Comparison of ENCODE assay signal across 8 cellular contexts in the genomic region with DNA sequence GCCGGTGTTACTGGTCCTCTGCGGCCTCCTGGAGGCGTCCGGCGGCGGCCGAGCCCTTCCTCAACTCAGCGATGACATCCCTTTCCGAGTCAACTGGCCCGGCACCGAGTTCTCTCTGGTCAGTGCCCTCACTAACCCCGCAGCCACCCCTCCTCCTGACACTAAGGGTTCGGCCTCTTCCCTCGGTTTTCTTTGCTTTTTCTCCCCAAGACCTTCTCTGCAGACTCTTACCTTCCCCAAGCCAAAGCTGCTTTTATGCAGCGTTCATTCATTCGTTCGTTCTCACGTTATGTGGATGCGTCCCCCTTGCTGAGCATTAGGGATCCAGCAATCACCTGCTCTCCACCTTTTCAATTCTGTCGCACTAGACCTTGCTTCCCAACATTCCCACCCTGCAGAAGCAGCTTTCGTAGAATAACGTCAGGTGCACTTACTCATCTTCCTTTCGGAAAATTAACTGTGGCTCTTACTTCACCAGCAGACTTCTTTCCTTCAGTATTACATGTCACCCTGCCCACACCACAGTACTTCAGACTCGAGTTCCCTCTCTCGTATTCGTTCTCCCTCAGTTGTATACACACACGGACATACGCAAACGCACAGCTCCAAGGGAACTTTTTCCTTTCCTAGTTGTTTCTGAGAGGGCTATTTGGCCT. TPM values are rescaled to one million over a fixed set of nuclear protein-coding genes. Genes with fewer than 3 reads are reported as not detected.
DNase-seq lines count a peak whose midpoint lies in the region; ATAC-seq and TF ChIP-seq lines count a peak whose summit lies in the region.

No MANE protein-coding gene starts in this region.

- H3K27me3 ChIP-seq in HUES64 (ENCODE audit: insufficient read depth, low read length): no peaks in the 10 kb centered on the region

- WGBS in HUES64: under 1% methylated on average over 29 of the region's 29 CpGs

- intact Hi-C loops in activated CD4-positive, alpha-beta memory T cell treated with anti-CD3 and anti-CD28 coated beads for 36 hours (cut with micrococcal nuclease): loop anchor here (1.0 to 10.0 kb wide), 4 partner anchors 20 to 787 kb away; partner anchors contain the start of genes CHAC2 and PSME4

- POLR2A ChIA-PET in activated CD4-positive, alpha-beta memory T cell treated with anti-CD3 and anti-CD28 coated beads for 36 hours (lab: Charles Lee): interaction anchor here (0.6 to 3.2 kb wide), 3 partner anchors 19 to 328 kb away, joined by 3 to 43 read pairs (median 3); partner anchors contain the start of genes ACYP2 and CHAC2

- peak overlapping the region; percentile 94 for H3K27ac Mint-ChIP-seq in activated CD4-positive, alpha-beta memory T cell treated with anti-CD3 and anti-CD28 coated beads for 36 hours

- H3K27ac ChIP-seq in HUES64 (ENCODE audit: low read depth, low read length): peak overlapping the region; percentile 91; the same call in 1 of the 2 replicates

- DNase-seq in NCI-H345 (lab: John Stamatoyannopoulos, UW) (peak; percentile 11), NCI-H345 treated with DMSO at 0.1 percent for 48 hours (lab: John Stamatoyannopoulos, UW; ENCODE audit: unreplicated experiment) (no peak), foreskin melanocyte (peak; percentile 11), omental fat pad (ENCODE audit: low spot score) (peak; percentile 35), LoVo (ENCODE audit: low spot score) (no peak)
- DNase-seq in activated CD4-positive, alpha-beta memory T cell treated with anti-CD3 and anti-CD28 coated beads for 36 hours: peak; percentile 31

- peaks cover 2% of the 10 kb centered on the region for H3K36me3 Mint-ChIP-seq in activated CD4-positive, alpha-beta memory T cell treated with anti-CD3 and anti-CD28 coated beads for 36 hours

- peak overlapping the region; percentile 75 for H3K4me3 ChIP-seq in HUES64 (ENCODE audit: low read length)

- peaks cover 44% of the 10 kb centered on the region for H3K4me1 Mint-ChIP-seq in activated CD4-positive, alpha-beta memory T cell treated with anti-CD3 and anti-CD28 coated beads for 36 hours (ENCODE audit: low read depth)

- H3K9ac ChIP-seq in HUES64 (ENCODE audit: low read depth, low read length): peak overlapping the region; percentile 94

- H3K27me3 Mint-ChIP-seq in activated CD4-positive, alpha-beta memory T cell treated with anti-CD3 and anti-CD28 coated beads for 36 hours: no peaks in the 10 kb centered on the region

- no peak for TF ChIP-seq CTCF in omental fat pad (IDR thresholded peaks at IDR 0.05)

- peak overlapping the region; percentile 98 for H3K4me3 Mint-ChIP-seq in activated CD4-positive, alpha-beta memory T cell treated with anti-CD3 and anti-CD28 coated beads for 36 hours

- H3K9me3 Mint-ChIP-seq in activated CD4-positive, alpha-beta memory T cell treated with anti-CD3 and anti-CD28 coated beads for 36 hours: no peaks in the 10 kb centered on the region

- ATAC-seq in GM21723 (IDR thresholded peaks at IDR 0.05; ENCODE audit: unreplicated experiment) (peak; percentile 59), omental fat pad (ENCODE audit: low FRiP score) (peak; percentile 66)

- H3K9me3 ChIP-seq in HUES64 (ENCODE audit: insufficient read depth, low read depth, low read length): no peaks in the 10 kb centered on the region

- CTCF ChIA-PET in activated CD4-positive, alpha-beta memory T cell treated with anti-CD3 and anti-CD28 coated beads for 36 hours (lab: Charles Lee): interaction anchor here (1.5 kb wide), 1 partner anchor 20 kb away, joined by 10 read pairs; the partner anchor contains the start of gene CHAC2

- H3K36me3 ChIP-seq in HUES64 (ENCODE audit: insufficient read depth, low read length): peaks cover 1% of the 10 kb centered on the region; the same call in 1 of the 2 replicates

- H3K4me1 ChIP-seq in HUES64 (ENCODE audit: insufficient read depth, low read length): peaks cover 28% of the 10 kb centered on the region

RNA-seq across cellular contexts. Expression of gene ERLEC1, which starts 0.5 kb away (rescaled TPM):
- polyA plus RNA-seq in HUES64 (2013, experiment 1 of 2): 22.0 TPM
- 26.8 TPM for polyA plus RNA-seq in HUES64 (2013, experiment 2 of 2)
- 10 to 100 TPM; 26.7 to 27.0 TPM for total RNA-seq in activated CD4-positive, alpha-beta memory T cell treated with anti-CD3 and anti-CD28 coated beads for 36 hours
- total RNA-seq in omental fat pad: 10 to 100 TPM; 42.9 to 76.1 (median 48.5) TPM

RNA-seq across cellular contexts. Expression of gene ASB3, which starts 0.6 kb away (rescaled TPM):
- polyA plus RNA-seq in HUES64 (2013, experiment 1 of 2): 17.1 TPM
- polyA plus RNA-seq in HUES64 (2013, experiment 2 of 2): 18.6 TPM
- 10 to 100 TPM; 21.1 to 21.9 TPM for total RNA-seq in activated CD4-positive, alpha-beta memory T cell treated with anti-CD3 and anti-CD28 coated beads for 36 hours
- total RNA-seq in omental fat pad: 10 to 100 TPM in 3 of 4 donors, 1 to 10 TPM in 1; 7.0 to 24.9 (median 12.0) TPM

RNA-seq across cellular contexts. Expression of gene CHAC2, which starts 19.8 kb away (rescaled TPM):
- 14.9 TPM for polyA plus RNA-seq in HUES64 (2013, experiment 1 of 2)
- 15.7 TPM for polyA plus RNA-seq in HUES64 (2013, experiment 2 of 2)
- 10 to 100 TPM; 13.2 to 15.0 TPM for total RNA-seq in activated CD4-positive, alpha-beta memory T cell treated with anti-CD3 and anti-CD28 coated beads for 36 hours
- total RNA-seq in omental fat pad: 1 to 10 TPM; 3.2 to 7.2 (median 4.5) TPM

Comparison
In these comparisons a context has a peak if more than half of its experiments do, and no peak if none do; other contexts are left out.
1. DNase-seq: peak in NCI-H345 (single experiment), activated CD4-positive, alpha-beta memory T cell treated with anti-CD3 and anti-CD28 coated beads for 36 hours (single experiment), foreskin melanocyte (single experiment) and omental fat pad (single experiment); none in NCI-H345 treated with DMSO at 0.1 percent for 48 hours (single experiment) and LoVo (single experiment).